Comparison of ENCODE assay signal across 9 cellular contexts in genomic region chr7:2452074-2452507, GRCh38. TPM values are rescaled to one million over a fixed set of nuclear protein-coding genes. Genes with fewer than 3 reads are reported as not detected.
DNase-seq lines count a peak whose midpoint lies in the region; ATAC-seq and TF ChIP-seq lines count a peak whose summit lies in the region.
"Had no signal": no experiment of that assay in that cellular context is flagged by ENCODE, and none has a peak within 500 bp of the region (broad histone marks: within the 10 kb centered on the region; RNA-seq: fewer than 3 reads in every experiment).

No MANE protein-coding gene starts in this region.

- no peaks in the 10 kb centered on the region for H3F3A ChIP-seq in smooth muscle cell (ENCODE audit: low read depth)

- no peak for TF ChIP-seq EP300 in gastroesophageal sphincter (IDR thresholded peaks at IDR 0.05)

- H3K9me2 ChIP-seq in OCI-LY7 (ENCODE audit: insufficient read depth, low read length): no peaks in the 10 kb centered on the region

- H3K36me3 ChIP-seq in gastroesophageal sphincter (no peaks in the 10 kb centered on the region), smooth muscle cell (ENCODE audit: low read depth) (no peaks in the 10 kb centered on the region), OCI-LY7 (ENCODE audit: insufficient read depth, low read length) (no peaks in the 10 kb centered on the region)

- no peaks in the 10 kb centered on the region for H3K79me2 ChIP-seq in smooth muscle cell (ENCODE audit: low read depth)
- no peaks in the 10 kb centered on the region for H3K79me2 ChIP-seq in OCI-LY7 (ENCODE audit: insufficient read depth, low read depth, low read length)

- no peak overlapping the region for H3K9ac ChIP-seq in smooth muscle cell (ENCODE audit: low read depth)

- intact Hi-C loops in OCI-LY7 (cut with micrococcal nuclease; ENCODE audit: unreplicated experiment): no loop called here

- H3K4me2 ChIP-seq in smooth muscle cell (peak overlapping the region; percentile 86), OCI-LY7 (ENCODE audit: low read length) (no peak overlapping the region)

- H2AFZ ChIP-seq in smooth muscle cell (ENCODE audit: low read depth) (no peak overlapping the region), OCI-LY7 (ENCODE audit: low read length) (no peak overlapping the region)

- BruUV-seq in OCI-LY7 (replicated peaks; lab: Mats Ljungman, UMichigan): no TSS peak

- DNase-seq in COLO668 (lab: John Stamatoyannopoulos, UW; ENCODE audit: unreplicated experiment) (peak; percentile 55), RPMI7951 (ENCODE audit: low read depth) (peak; percentile 43), smooth muscle cell (lab: John Stamatoyannopoulos, UW; ENCODE audit: unreplicated experiment) (no peak), NCI-H524 treated with DMSO at 0.1 percent for 48 hours (lab: John Stamatoyannopoulos, UW) (no peak), GM03348 (ENCODE audit: low spot score) (no peak), OCI-LY7 (ENCODE audit: low spot score) (no peak)

- ATAC-seq in GM19467 (IDR thresholded peaks at IDR 0.05; ENCODE audit: unreplicated experiment) (peak; percentile 14), gastroesophageal sphincter (peak; percentile 10)

- CTCF ChIA-PET in OCI-LY7 (lab: Charles Lee; ENCODE audit: unreplicated experiment): no interaction called here

- WGBS in gastroesophageal sphincter (ENCODE audit: low coverage in 1 of 2), 2 donors: 23 to 29% methylated on average over 3 to 4 of the region's 16 CpGs
- 68% methylated on average over 13 of the region's 16 CpGs for WGBS in smooth muscle cell (ENCODE audit: low lambda C conversion rate)

- H3K4me3 ChIP-seq in gastroesophageal sphincter (peak overlapping the region; percentile 33 to 46), smooth muscle cell (no peak overlapping the region), OCI-LY7 (ENCODE audit: low read depth, low read length, poor library complexity, severe bottlenecking) (no peak overlapping the region)

- H4K20me1 ChIP-seq in smooth muscle cell (ENCODE audit: low read depth) (no peaks in the 10 kb centered on the region), OCI-LY7 (ENCODE audit: insufficient read depth, low read length) (no peaks in the 10 kb centered on the region)

- POLR2A ChIA-PET in OCI-LY7 (lab: Charles Lee): no interaction called here

- TF ChIP-seq CTCF in gastroesophageal sphincter (IDR thresholded peaks at IDR 0.05) (no peak), smooth muscle cell (IDR thresholded peaks at IDR 0.05; ENCODE audit: borderline replicate concordance, insufficient read depth, poor library complexity, severe bottlenecking) (no peak), OCI-LY7 (conservative IDR thresholded peaks at IDR 0.05; ENCODE audit: low read length) (no peak)

- no peak for TF ChIP-seq POLR2A in gastroesophageal sphincter (IDR thresholded peaks at IDR 0.05)

- peak overlapping the region in 1 of 4 donors; percentile 47 for H3K27ac ChIP-seq in gastroesophageal sphincter
- H3K27ac ChIP-seq in smooth muscle cell (ENCODE audit: low read depth): no peak overlapping the region
- no peak overlapping the region for H3K27ac ChIP-seq in OCI-LY7 (ENCODE audit: low read depth, low read length, poor library complexity, severe bottlenecking)

- H3K27me3 ChIP-seq in gastroesophageal sphincter (no peaks in the 10 kb centered on the region), smooth muscle cell (ENCODE audit: low read depth) (no peaks in the 10 kb centered on the region)

- H3K9me3 ChIP-seq in gastroesophageal sphincter: no peaks in the 10 kb centered on the region
- no peaks in the 10 kb centered on the region for H3K9me3 ChIP-seq in smooth muscle cell (replicated peaks; ENCODE audit: low read depth)
- H3K9me3 ChIP-seq in OCI-LY7 (ENCODE audit: low read length): no peaks in the 10 kb centered on the region

- H3K4me1 ChIP-seq in gastroesophageal sphincter (peaks cover 0 to 14% (median 11%) of the 10 kb centered on the region in 3 donors), smooth muscle cell (ENCODE audit: low read depth) (no peaks in the 10 kb centered on the region), OCI-LY7 (ENCODE audit: insufficient read depth, low read length, poor library complexity, severe bottlenecking) (no peaks in the 10 kb centered on the region)

RNA-seq across cellular contexts. Expression of gene GRIFIN, which starts 24.1 kb away (rescaled TPM):
- total RNA-seq in RPMI7951 (2014; rRNA removed; shearing (Covaris generic)): not detected in 2 replicates
- total RNA-seq in gastroesophageal sphincter (not detected), smooth muscle cell (not detected in 2 replicates), OCI-LY7 (2022) (not detected in 2 replicates)
- not detected in 2 replicates for polyA plus RNA-seq in smooth muscle cell
- total RNA-seq in OCI-LY7 (2014; rRNA removed; shearing (Covaris generic)): not detected in 2 replicates
- polyA plus RNA-seq: adipose tissue had no signal

RNA-seq across cellular contexts. Expression of gene CHST12, which starts 48.7 kb away (rescaled TPM):
- 5.9 and 8.0 TPM in 2 replicates for total RNA-seq in RPMI7951 (2014; rRNA removed; shearing (Covaris generic))
- 10 to 100 TPM in 3 of 4 donors, 1 to 10 TPM in 1; 8.3 to 18.3 (median 13.4) TPM for total RNA-seq in gastroesophageal sphincter
- total RNA-seq in smooth muscle cell: 7.5 and 10.1 TPM in 2 replicates
- 15.0 and 19.7 TPM in 2 replicates for polyA plus RNA-seq in smooth muscle cell
- total RNA-seq in OCI-LY7 (2014; rRNA removed; shearing (Covaris generic)): 3.1 and 3.9 TPM in 2 replicates
- total RNA-seq in OCI-LY7 (2022): 41.2 and 43.4 TPM in 2 replicates

Comparison
In these comparisons a context has a peak if more than half of its experiments do, and no peak if none do; other contexts are left out.
1. DNase-seq: peak in COLO668 (single experiment) and RPMI7951 (single experiment); none in smooth muscle cell (single experiment), NCI-H524 treated with DMSO at 0.1 percent for 48 hours (single experiment), GM03348 (single experiment) and OCI-LY7 (single experiment).
2. H3K4me3 ChIP-seq: peak in gastroesophageal sphincter (2 of 2); none in smooth muscle cell (single experiment) and OCI-LY7 (single experiment).